ENCODE assay signal across 1 cellular context in genomic region chr13:105442941-105443340, GRCh38.
TF ChIP-seq lines count a peak whose summit lies in the region.

No MANE protein-coding gene starts in this region.

TF ChIP-seq in HCT116, 20 proteins besides CTCF, POLR2A, EP300 and RAD21 (continued from another document):
- TF ChIP-seq, protein P1, sequence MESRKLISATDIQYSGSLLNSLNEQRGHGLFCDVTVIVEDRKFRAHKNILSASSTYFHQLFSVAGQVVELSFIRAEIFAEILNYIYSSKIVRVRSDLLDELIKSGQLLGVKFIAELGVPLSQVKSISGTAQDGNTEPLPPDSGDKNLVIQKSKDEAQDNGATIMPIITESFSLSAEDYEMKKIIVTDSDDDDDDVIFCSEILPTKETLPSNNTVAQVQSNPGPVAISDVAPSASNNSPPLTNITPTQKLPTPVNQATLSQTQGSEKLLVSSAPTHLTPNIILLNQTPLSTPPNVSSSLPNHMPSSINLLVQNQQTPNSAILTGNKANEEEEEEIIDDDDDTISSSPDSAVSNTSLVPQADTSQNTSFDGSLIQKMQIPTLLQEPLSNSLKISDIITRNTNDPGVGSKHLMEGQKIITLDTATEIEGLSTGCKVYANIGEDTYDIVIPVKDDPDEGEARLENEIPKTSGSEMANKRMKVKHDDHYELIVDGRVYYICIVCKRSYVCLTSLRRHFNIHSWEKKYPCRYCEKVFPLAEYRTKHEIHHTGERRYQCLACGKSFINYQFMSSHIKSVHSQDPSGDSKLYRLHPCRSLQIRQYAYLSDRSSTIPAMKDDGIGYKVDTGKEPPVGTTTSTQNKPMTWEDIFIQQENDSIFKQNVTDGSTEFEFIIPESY (IDR thresholded peaks at IDR 0.05; ENCODE audit: extremely low read depth, insufficient replicate concordance, low read length): no peak
- TF ChIP-seq EZH2phosphoT487 (IDR thresholded peaks at IDR 0.05; ENCODE audit: borderline replicate concordance): no peak
- no peak for TF ChIP-seq ELF1 (IDR thresholded peaks at IDR 0.05; ENCODE audit: borderline replicate concordance, low read depth)
- TF ChIP-seq EGR1 (IDR thresholded peaks at IDR 0.05; ENCODE audit: low read depth): no peak
- no peak for TF ChIP-seq POLR2AphosphoS5 (IDR thresholded peaks at IDR 0.05; ENCODE audit: low read depth, low read length)
- TF ChIP-seq CBX3 (IDR thresholded peaks at IDR 0.05; ENCODE audit: low read depth): 0 out of 2 replicates have a peak, but pooled peaks have one; percentile 39
